ENCODE assay signal across 9 cellular contexts in the genomic region with DNA sequence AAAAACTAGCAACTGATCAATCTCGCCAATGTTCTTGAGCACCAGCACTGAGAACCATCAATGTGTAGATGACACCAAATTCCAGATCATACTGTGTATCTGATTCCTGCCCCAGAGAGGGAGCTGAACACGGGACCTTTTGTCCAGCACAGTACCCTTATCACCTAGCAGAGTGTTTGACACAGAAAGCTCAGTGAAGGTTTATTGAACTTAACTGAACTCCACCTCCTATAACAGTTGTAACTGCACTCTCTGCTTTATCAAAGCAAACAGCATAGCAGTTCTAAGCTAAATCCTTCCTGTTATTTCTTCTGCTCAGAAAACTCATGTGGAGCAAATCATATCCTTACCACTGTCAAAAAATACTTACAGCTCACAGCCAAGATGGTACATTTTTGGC.
"Had no signal": no experiment of that assay in that cellular context is flagged by ENCODE, and none has a peak within 500 bp of the region (broad histone marks: within the 10 kb centered on the region; RNA-seq: fewer than 3 reads in every experiment).

No MANE protein-coding gene starts in this region.

- H3K27me3 Mint-ChIP-seq: IgD-negative memory B cell had no signal

- DNase-seq: H9, HCEC 1CT, KBM-7 had no signal

- H3K27ac Mint-ChIP-seq: GM23338, H9, IgD-negative memory B cell had no signal

- H3K9ac ChIP-seq: KMS-11 had no signal

- H3K4me1 Mint-ChIP-seq: GM23338, H9, IgD-negative memory B cell had no signal

- FAIRE-seq: H1, H54, HTR-8/SVneo had no signal

- H3K27ac ChIP-seq: KMS-11 had no signal

- H3K4me3 ChIP-seq: GM23338 had no signal

- H3K4me2 ChIP-seq: GM23338, KMS-11 had no signal

- H3K36me3 Mint-ChIP-seq: IgD-negative memory B cell had no signal

- ATAC-seq: GM23338 had no signal

- H2AFZ ChIP-seq: GM23338 had no signal

- H3K4me3 Mint-ChIP-seq: GM23338, H9, IgD-negative memory B cell had no signal
